ENCODE assay signal across 8 cellular contexts in the genomic region with DNA sequence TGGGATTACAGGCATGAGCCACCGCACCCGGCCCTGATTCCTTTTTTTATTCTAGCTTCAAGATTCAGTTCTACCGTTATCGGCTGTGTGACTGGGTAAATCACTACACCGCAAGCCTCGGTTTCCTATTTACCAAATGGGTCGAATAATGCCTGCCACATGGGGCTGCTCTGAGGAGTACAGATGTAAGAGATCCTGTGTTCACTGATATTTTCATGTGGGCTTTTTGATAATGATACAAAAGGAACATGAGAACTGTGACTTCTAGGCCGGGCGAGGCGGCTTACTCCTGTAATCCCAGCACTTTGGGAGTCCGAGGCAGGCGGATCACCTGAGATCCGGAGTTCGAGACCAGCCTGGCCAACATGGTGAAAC. TPM values are rescaled to one million over a fixed set of nuclear protein-coding genes. Genes with fewer than 3 reads are reported as not detected.
DNase-seq lines count a peak whose midpoint lies in the region; ATAC-seq and TF ChIP-seq lines count a peak whose summit lies in the region.

No MANE protein-coding gene starts in this region.

- dilution Hi-C loops in mammary epithelial cell (cut with HindIII; ENCODE audit: low sequenced_read_pairs), result no loop called here

- BruUV-seq in Calu3 (replicated peaks; lab: Mats Ljungman, UMichigan), result no TSS peak
- BruUV-seq in mammary epithelial cell (replicated peaks; lab: Mats Ljungman, UMichigan), result TSS peak; percentile 71

- H3K4me1 ChIP-seq in NT2/D1 (ENCODE audit: insufficient read depth, insufficient read length) (peaks cover 4% of the 10 kb centered on the region), mammary epithelial cell (ENCODE audit: insufficient read depth, low read length) (peaks cover 13% of the 10 kb centered on the region)

- WGBS in mammary epithelial cell (ENCODE audit: low coverage, missing lambda C conversion rate), result 64% methylated on average over 14 of the region's 14 CpGs

- in situ Hi-C loops in mammary epithelial cell (cut with MboI; ENCODE audit: low sequenced_read_pairs in 2 of 2), result no loop called here

- H3K9ac ChIP-seq in NT2/D1 (ENCODE audit: insufficient read length, low read depth) (no peak overlapping the region), mammary epithelial cell (ENCODE audit: insufficient read depth, low read length) (no peak overlapping the region)

- H3K27me3 Mint-ChIP-seq in Calu3 (ENCODE audit: unreplicated experiment) (no peaks in the 10 kb centered on the region), osteocyte (ENCODE audit: unreplicated experiment) (no peaks in the 10 kb centered on the region)

- H3K27ac ChIP-seq in mammary epithelial cell (ENCODE audit: insufficient read depth, low read depth, low read length), result peak overlapping the region; percentile 88

- CTCF ChIA-PET in Calu3 (lab: Charles Lee) (interaction anchor here (0.6 to 2.6 kb wide), 8 partner anchors 14 to 117 kb away, joined by 3 to 24 read pairs (median 3); partner anchors contain the start of gene PI4KB), mammary epithelial cell (lab: Charles Lee; ENCODE audit: low non-redundant PET) (no interaction called here)

- no peaks in the 10 kb centered on the region for H3K27me3 ChIP-seq in NT2/D1 (ENCODE audit: insufficient read depth, insufficient read length)
- no peaks in the 10 kb centered on the region for H3K27me3 ChIP-seq in mammary epithelial cell (ENCODE audit: insufficient read depth, low read length)

- ATAC-seq in GM18868 (IDR thresholded peaks at IDR 0.05; ENCODE audit: unreplicated experiment), result no peak
- no peak for ATAC-seq in omental fat pad (ENCODE audit: low FRiP score)

- TF ChIP-seq CTCF in Calu3 (IDR thresholded peaks at IDR 0.05; ENCODE audit: unreplicated experiment), result no peak
- no peak for TF ChIP-seq CTCF in mammary epithelial cell (conservative IDR thresholded peaks at IDR 0.05 in 1 of 2, IDR thresholded peaks at IDR 0.05 in 1 of 2; ENCODE audit: extremely low read depth in 1 of 2, insufficient read depth in 1 of 2, low read depth in 1 of 2, low read length in 2 of 2)
- no peak for TF ChIP-seq CTCF in osteocyte (IDR thresholded peaks at IDR 0.05)
- TF ChIP-seq CTCF in omental fat pad (IDR thresholded peaks at IDR 0.05), result no peak

- no peaks in the 10 kb centered on the region for H4K20me1 ChIP-seq in mammary epithelial cell (ENCODE audit: insufficient read depth, low read length)

- H3K4me3 Mint-ChIP-seq in Calu3 (ENCODE audit: low read depth, unreplicated experiment) (peak overlapping the region; percentile 99), osteocyte (ENCODE audit: unreplicated experiment) (peak overlapping the region; percentile 89)

- peak overlapping the region; percentile 19 for H3K4me3 ChIP-seq in NT2/D1 (ENCODE audit: insufficient read length, low read depth)
- H3K4me3 ChIP-seq in mammary epithelial cell (replicated peaks in 1 of 3; ENCODE audit: insufficient read depth in 1 of 3, low read depth in 2 of 3, low read length in 3 of 3), result peak overlapping the region in 1 of 3 experiments; percentile 80

- H3K36me3 ChIP-seq in NT2/D1 (ENCODE audit: insufficient read depth, insufficient read length, low read length), result peaks cover 39% of the 10 kb centered on the region
- peaks cover 21% of the 10 kb centered on the region for H3K36me3 ChIP-seq in mammary epithelial cell (ENCODE audit: insufficient read depth, low read length)

- H3K9me3 ChIP-seq in NT2/D1 (ENCODE audit: insufficient read depth, low read length) (no peaks in the 10 kb centered on the region), mammary epithelial cell (replicated peaks; ENCODE audit: insufficient read depth, low read length) (no peaks in the 10 kb centered on the region)

- intact Hi-C loops in Calu3 (cut with micrococcal nuclease; ENCODE audit: unreplicated experiment) (loop anchor here (2.0 to 5.0 kb wide), 3 partner anchors 26 to 98 kb away; partner anchors contain the start of gene SELENBP1), mammary epithelial cell (cut with micrococcal nuclease) (loop anchor here (1.0 to 5.0 kb wide), 3 partner anchors 56 to 117 kb away; no protein-coding TSS in a partner anchor)

- H3K36me3 Mint-ChIP-seq in Calu3 (ENCODE audit: insufficient read depth, unreplicated experiment) (peaks cover 47% of the 10 kb centered on the region), osteocyte (ENCODE audit: unreplicated experiment) (peaks cover 29% of the 10 kb centered on the region)

- DNase-seq in Calu3 (no peak), NT2/D1 (ENCODE audit: low read depth, low spot score) (no peak), mammary epithelial cell (no peak), osteocyte (ENCODE audit: extremely low spot score, unreplicated experiment) (no peak), cerebellum (ENCODE audit: low spot score) (no peak), omental fat pad (ENCODE audit: low spot score) (no peak), NCI-H2029 (lab: John Stamatoyannopoulos, UW) (no peak)

- H3K4me2 ChIP-seq in mammary epithelial cell (ENCODE audit: insufficient read depth, low read depth, low read length), result no peak overlapping the region

- H2AFZ ChIP-seq in mammary epithelial cell (ENCODE audit: low read depth, low read length), result peak overlapping the region; percentile 48

- peak overlapping the region; percentile 99 for H3K27ac Mint-ChIP-seq in Calu3 (ENCODE audit: unreplicated experiment)
- H3K27ac Mint-ChIP-seq in osteocyte (ENCODE audit: unreplicated experiment), result peak overlapping the region; percentile 99

- peaks cover 27% of the 10 kb centered on the region for H3K79me2 ChIP-seq in mammary epithelial cell (ENCODE audit: insufficient read depth, low read length)

- H3K4me1 Mint-ChIP-seq in Calu3 (ENCODE audit: low read depth, unreplicated experiment) (peaks cover 33% of the 10 kb centered on the region), osteocyte (ENCODE audit: unreplicated experiment) (peaks cover 18% of the 10 kb centered on the region)

- no peaks in the 10 kb centered on the region for H3K9me3 Mint-ChIP-seq in Calu3 (ENCODE audit: low read depth, unreplicated experiment)
- peaks cover 6% of the 10 kb centered on the region for H3K9me3 Mint-ChIP-seq in osteocyte (ENCODE audit: unreplicated experiment)

RNA-seq across cellular contexts. Expression of gene PSMB4, which starts 0.7 kb away (rescaled TPM):
- 355 and 411 TPM in 2 replicates for total RNA-seq in Calu3 (2022)
- total RNA-seq in mammary epithelial cell, result 100 to 1,000 TPM; 239 to 352 TPM
- 412 TPM for polyA plus RNA-seq in mammary epithelial cell
- polyA minus RNA-seq in mammary epithelial cell, result 418 TPM
- 272 and 280 TPM in 2 replicates for total RNA-seq in osteocyte
- 158 TPM for total RNA-seq in cerebellum
- total RNA-seq in omental fat pad, result 100 to 1,000 TPM; 218 to 238 (median 231) TPM

RNA-seq across cellular contexts. Expression of gene SELENBP1, which starts 26.2 kb away (rescaled TPM):
- total RNA-seq in Calu3 (2022) (7.8 and 9.8 TPM in 2 replicates), mammary epithelial cell (1 to 10 TPM in 1 of 2 donors, not detected in 1; 2.8 TPM), osteocyte (8.1 and 10.2 TPM in 2 replicates), cerebellum (8.4 TPM), omental fat pad (100 to 1,000 TPM in 2 of 4 donors, 10 to 100 TPM in 2; 35.7 to 190 (median 128) TPM)
- polyA plus RNA-seq in mammary epithelial cell, result not detected
- polyA minus RNA-seq in mammary epithelial cell, result not detected

RNA-seq across cellular contexts. Expression of gene RFX5, which starts 51.6 kb away (rescaled TPM):
- total RNA-seq in Calu3 (2022) (82.4 and 88.1 TPM in 2 replicates), mammary epithelial cell (10 to 100 TPM; 45.5 to 45.9 TPM), osteocyte (36.7 and 37.9 TPM in 2 replicates), cerebellum (29.8 TPM), omental fat pad (10 to 100 TPM; 20.1 to 50.6 (median 24.4) TPM)
- polyA plus RNA-seq in mammary epithelial cell, result 28.5 TPM
- polyA minus RNA-seq in mammary epithelial cell, result 33.7 TPM
